In the genomic region with DNA sequence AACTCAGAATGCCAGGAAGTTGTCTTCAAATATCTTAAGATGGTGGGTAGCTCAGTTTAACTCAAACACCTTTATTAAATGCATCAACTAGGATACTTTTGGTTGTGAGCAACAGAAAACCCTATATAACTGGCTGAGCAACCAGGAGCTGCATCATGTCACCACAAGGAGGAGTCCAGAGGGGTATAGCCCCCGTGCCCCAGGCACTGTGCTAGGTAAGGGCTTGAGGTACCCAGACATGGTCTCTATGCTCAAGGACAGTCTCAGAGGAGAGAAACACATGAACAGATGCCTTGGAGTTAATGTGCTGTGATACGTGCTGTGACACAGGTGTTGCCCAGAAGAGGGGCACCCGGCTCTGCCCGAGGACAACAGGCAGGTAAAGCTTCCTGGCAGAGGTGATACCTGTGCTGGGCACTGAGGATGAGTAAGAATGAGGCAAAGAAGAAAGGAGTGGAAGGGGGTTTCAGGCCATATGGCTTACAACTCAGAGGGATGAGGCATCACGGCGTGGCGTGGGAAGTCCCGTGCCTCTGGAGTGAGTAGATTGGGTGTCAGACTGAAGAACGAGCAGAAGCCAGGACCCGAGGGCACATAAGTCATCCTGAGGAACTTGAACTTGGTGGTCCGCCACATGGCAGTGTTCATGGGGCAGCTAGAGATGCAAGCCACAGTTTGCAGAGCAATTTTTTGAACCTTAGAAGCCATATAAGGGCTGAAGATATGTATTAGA, we compare ENCODE assay signal across 1 cellular context.
TF ChIP-seq lines count a peak whose summit lies in the region.

No MANE protein-coding gene starts in this region.

TF ChIP-seq in SK-N-SH, 30 proteins besides CTCF, POLR2A, EP300 and RAD21 (continued from another document):
- TF ChIP-seq, protein P1, sequence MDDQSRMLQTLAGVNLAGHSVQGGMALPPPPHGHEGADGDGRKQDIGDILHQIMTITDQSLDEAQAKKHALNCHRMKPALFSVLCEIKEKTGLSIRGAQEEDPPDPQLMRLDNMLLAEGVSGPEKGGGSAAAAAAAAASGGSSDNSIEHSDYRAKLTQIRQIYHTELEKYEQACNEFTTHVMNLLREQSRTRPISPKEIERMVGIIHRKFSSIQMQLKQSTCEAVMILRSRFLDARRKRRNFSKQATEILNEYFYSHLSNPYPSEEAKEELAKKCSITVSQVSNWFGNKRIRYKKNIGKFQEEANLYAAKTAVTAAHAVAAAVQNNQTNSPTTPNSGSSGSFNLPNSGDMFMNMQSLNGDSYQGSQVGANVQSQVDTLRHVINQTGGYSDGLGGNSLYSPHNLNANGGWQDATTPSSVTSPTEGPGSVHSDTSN (IDR thresholded peaks at IDR 0.05) = no peak
- no peak for TF ChIP-seq NRF1 (IDR thresholded peaks at IDR 0.05; ENCODE audit: low read depth, low read length)
- TF ChIP-seq GATA2 (CRISPR knock-in tag; IDR thresholded peaks at IDR 0.05) = no peak
- no peak for TF ChIP-seq SMC3 (IDR thresholded peaks at IDR 0.05; ENCODE audit: low read depth, low read length)
- no peak for TF ChIP-seq GABPA (IDR thresholded peaks at IDR 0.05; ENCODE audit: low read depth)
- TF ChIP-seq, protein P2, sequence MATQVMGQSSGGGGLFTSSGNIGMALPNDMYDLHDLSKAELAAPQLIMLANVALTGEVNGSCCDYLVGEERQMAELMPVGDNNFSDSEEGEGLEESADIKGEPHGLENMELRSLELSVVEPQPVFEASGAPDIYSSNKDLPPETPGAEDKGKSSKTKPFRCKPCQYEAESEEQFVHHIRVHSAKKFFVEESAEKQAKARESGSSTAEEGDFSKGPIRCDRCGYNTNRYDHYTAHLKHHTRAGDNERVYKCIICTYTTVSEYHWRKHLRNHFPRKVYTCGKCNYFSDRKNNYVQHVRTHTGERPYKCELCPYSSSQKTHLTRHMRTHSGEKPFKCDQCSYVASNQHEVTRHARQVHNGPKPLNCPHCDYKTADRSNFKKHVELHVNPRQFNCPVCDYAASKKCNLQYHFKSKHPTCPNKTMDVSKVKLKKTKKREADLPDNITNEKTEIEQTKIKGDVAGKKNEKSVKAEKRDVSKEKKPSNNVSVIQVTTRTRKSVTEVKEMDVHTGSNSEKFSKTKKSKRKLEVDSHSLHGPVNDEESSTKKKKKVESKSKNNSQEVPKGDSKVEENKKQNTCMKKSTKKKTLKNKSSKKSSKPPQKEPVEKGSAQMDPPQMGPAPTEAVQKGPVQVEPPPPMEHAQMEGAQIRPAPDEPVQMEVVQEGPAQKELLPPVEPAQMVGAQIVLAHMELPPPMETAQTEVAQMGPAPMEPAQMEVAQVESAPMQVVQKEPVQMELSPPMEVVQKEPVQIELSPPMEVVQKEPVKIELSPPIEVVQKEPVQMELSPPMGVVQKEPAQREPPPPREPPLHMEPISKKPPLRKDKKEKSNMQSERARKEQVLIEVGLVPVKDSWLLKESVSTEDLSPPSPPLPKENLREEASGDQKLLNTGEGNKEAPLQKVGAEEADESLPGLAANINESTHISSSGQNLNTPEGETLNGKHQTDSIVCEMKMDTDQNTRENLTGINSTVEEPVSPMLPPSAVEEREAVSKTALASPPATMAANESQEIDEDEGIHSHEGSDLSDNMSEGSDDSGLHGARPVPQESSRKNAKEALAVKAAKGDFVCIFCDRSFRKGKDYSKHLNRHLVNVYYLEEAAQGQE (IDR thresholded peaks at IDR 0.05; ENCODE audit: low read depth, low read length) = no peak
- no peak for TF ChIP-seq FOXM1 (IDR thresholded peaks at IDR 0.05; ENCODE audit: low read depth)
- no peak for TF ChIP-seq ELF1 (IDR thresholded peaks at IDR 0.05)
